11 cellular contexts compared by ENCODE assay signal in genomic region chr3:151425640-151426336, GRCh38. TPM values are rescaled to one million over a fixed set of nuclear protein-coding genes. Genes with fewer than 3 reads are reported as not detected.
DNase-seq lines count a peak whose midpoint lies in the region; ATAC-seq and TF ChIP-seq lines count a peak whose summit lies in the region.
"Had no signal": no experiment of that assay in that cellular context is flagged by ENCODE, and none has a peak within 500 bp of the region (broad histone marks: within the 10 kb centered on the region; RNA-seq: fewer than 3 reads in every experiment).

No MANE protein-coding gene starts in this region.

- no peaks in the 10 kb centered on the region for H3K36me3 ChIP-seq in testis (ENCODE audit: low read depth, missing control alignments)
- no peaks in the 10 kb centered on the region for H3K36me3 ChIP-seq in transverse colon

- H3K4me3 ChIP-seq in fibroblast of the aortic adventitia (ENCODE audit: low read depth, low read length) (no peak overlapping the region), testis (no peak overlapping the region), transverse colon (no peak overlapping the region)

- H3K4me1 ChIP-seq in testis (no peaks in the 10 kb centered on the region), transverse colon (no peaks in the 10 kb centered on the region)

- ATAC-seq in GM21528 (IDR thresholded peaks at IDR 0.05; ENCODE audit: low FRiP score, unreplicated experiment): peak; percentile 23
- ATAC-seq in HG03045 (IDR thresholded peaks at IDR 0.05; ENCODE audit: unreplicated experiment): no peak

- DNase-seq in ELR (ENCODE audit: low read depth) (peak; percentile 30), Kasumi-1 (lab: John Stamatoyannopoulos, UW) (peak; percentile 40 to 48), fibroblast of the aortic adventitia (ENCODE audit: low read depth) (no peak), activated gamma-delta T cell treated with Interleukin-2 at 50 U/mL for 16 hours (no peak), testis (no peak), transverse colon (no peak)
- DNase-seq: activated CD4-positive, alpha-beta T cell treated with anti-CD3 and anti-CD28 coated beads for 1 hour; naive B cell had no signal

- TF ChIP-seq POLR2A in testis (IDR thresholded peaks at IDR 0.05) (no peak), transverse colon (IDR thresholded peaks at IDR 0.05) (no peak)

- H3K9me3 ChIP-seq in testis: no peaks in the 10 kb centered on the region
- no peaks in the 10 kb centered on the region for H3K9me3 ChIP-seq in transverse colon

- in situ Hi-C loops in transverse colon (cut with MboI; ENCODE audit: low pct_ligation_motif_present in 1 of 4, low pct_unique_long_range_greater_than_20kb in 1 of 4, low sequenced_read_pairs in 3 of 4): no loop called here

- no peak overlapping the region for H3K27ac ChIP-seq in testis
- H3K27ac ChIP-seq in transverse colon: no peak overlapping the region

- WGBS in testis, 2 donors: 82 to 85% methylated on average over 4 of the region's 4 CpGs
- WGBS in transverse colon (ENCODE audit: low coverage in 1 of 2), 2 donors: 65 to 93% methylated on average over 3 to 4 of the region's 4 CpGs

- TF ChIP-seq CTCF in fibroblast of the aortic adventitia (IDR thresholded peaks at IDR 0.05; ENCODE audit: insufficient read depth, low read length) (peak; percentile 37), testis (IDR thresholded peaks at IDR 0.05) (peak in 1 of 3 experiments; percentile 52), transverse colon (IDR thresholded peaks at IDR 0.05) (peak in 1 of 5 experiments; percentile 8)

- intact Hi-C loops in testis (cut with DNase I; ENCODE audit: low total_unique reads) (no loop called here), transverse colon (cut with DNase I; ENCODE audit: low total_unique reads) (no loop called here)

- no peak for TF ChIP-seq EP300 in transverse colon (IDR thresholded peaks at IDR 0.05; ENCODE audit: low read depth)

- no peaks in the 10 kb centered on the region for H3K27me3 ChIP-seq in testis
- H3K27me3 ChIP-seq in transverse colon: no peaks in the 10 kb centered on the region

RNA-seq across cellular contexts. Expression of gene IGSF10, which starts 35.1 kb away (rescaled TPM):
- total RNA-seq in fibroblast of the aortic adventitia (ENCODE audit: low replicate concordance) (8.0 and 47.6 TPM in 2 replicates), testis (10 to 100 TPM in 1 of 2 donors, 1 to 10 TPM in 1; 5.6 to 12.3 TPM), transverse colon (1 to 10 TPM in 3 of 4 donors, under 1 TPM in 1; 0.37 to 5.8 (median 1.7) TPM)
- polyA plus RNA-seq in testis (ENCODE audit: insufficient read depth, low read depth, low replicate concordance): 26.1 TPM
- polyA plus RNA-seq: IgD-negative memory B cell had no signal

RNA-seq across cellular contexts. Expression of gene P2RY12, which starts 41.2 kb away (rescaled TPM):
- total RNA-seq in fibroblast of the aortic adventitia (ENCODE audit: low replicate concordance) (0.18 and 0.82 TPM in 2 replicates), testis (not detected), transverse colon (1 to 10 TPM in 2 of 4 donors, not detected in 2; 1.1 to 1.4 TPM)
- polyA plus RNA-seq in testis (ENCODE audit: insufficient read depth, low read depth, low replicate concordance): 0.47 TPM

Comparison
In these comparisons a context has a peak if more than half of its experiments do, and no peak if none do; other contexts are left out.
1. DNase-seq: peak in ELR (single experiment) and Kasumi-1 (2 of 2); none in fibroblast of the aortic adventitia (single experiment), activated gamma-delta T cell treated with Interleukin-2 at 50 U/mL for 16 hours (single experiment), testis (single experiment) and transverse colon (single experiment).